Comparison of ENCODE assay signal across 12 cellular contexts in genomic region chr20:13898012-13898612, GRCh38.
DNase-seq lines count a peak whose midpoint lies in the region; ATAC-seq and TF ChIP-seq lines count a peak whose summit lies in the region.
"Had no signal": no experiment of that assay in that cellular context is flagged by ENCODE, and none has a peak within 500 bp of the region (broad histone marks: within the 10 kb centered on the region; RNA-seq: fewer than 3 reads in every experiment).

No MANE protein-coding gene starts in this region.

- H3K9me2 ChIP-seq in HCT116 (ENCODE audit: insufficient read depth) (no peaks in the 10 kb centered on the region), PC-9 (ENCODE audit: insufficient read depth) (no peaks in the 10 kb centered on the region)

- no peaks in the 10 kb centered on the region for H3F3A ChIP-seq in PC-9 (ENCODE audit: insufficient read depth, low read depth)

- H3K9me3 Mint-ChIP-seq in activated T-helper 17 cell treated with anti-CD3 and anti-CD28 coated beads, Interleukin-2, amount 50 U/mL, for 72 hours: peaks cover 8% of the 10 kb centered on the region

- RAD21 ChIA-PET in HCT116 (lab: Charles Lee; ENCODE audit: low non-redundant PET in 1 of 2, low total read pairs in 2 of 2, uncharacterized antibody in 2 of 2, unreplicated experiment in 2 of 2): no interaction called here

- intact Hi-C loops in HCT116 (cut with micrococcal nuclease) (loop anchor here (5.0 kb wide), 1 partner anchor 159 kb away; no protein-coding TSS in a partner anchor), PC-9 (cut with micrococcal nuclease; ENCODE audit: unreplicated experiment) (loop anchor here (10.0 kb wide), 1 partner anchor 157 kb away; no protein-coding TSS in a partner anchor), spleen (cut with DNase I; ENCODE audit: low total_unique reads) (no loop called here)

- no peak overlapping the region for H3K4me3 Mint-ChIP-seq in activated T-helper 17 cell treated with anti-CD3 and anti-CD28 coated beads, Interleukin-2, amount 50 U/mL, for 72 hours

- H3K36me3 ChIP-seq in HCT116 (ENCODE audit: control insufficient read depth in 1 of 2, insufficient read depth in 2 of 2, low read length in 2 of 2) (no peaks in the 10 kb centered on the region), PC-9 (ENCODE audit: low read depth) (no peaks in the 10 kb centered on the region), spleen (no peaks in the 10 kb centered on the region)

- TF ChIP-seq POLR2A in HCT116 (IDR thresholded peaks at IDR 0.05; ENCODE audit: borderline replicate concordance, extremely low read depth, insufficient read depth, insufficient read length): no peak
- no peak for TF ChIP-seq POLR2A in spleen (IDR thresholded peaks at IDR 0.05)

- H3K4me3 ChIP-seq in HCT116 (replicated peaks in 1 of 2; ENCODE audit: low read depth in 1 of 2, low read length in 2 of 2) (no peak overlapping the region), PC-9 (no peak overlapping the region), coronary artery (no peak overlapping the region), spleen (no peak overlapping the region)

- TF ChIP-seq CTCF in HCT116 (IDR thresholded peaks at IDR 0.05 in 2 of 3, conservative IDR thresholded peaks at IDR 0.05 in 1 of 3; ENCODE audit: borderline replicate concordance in 1 of 3, insufficient read depth in 1 of 3, low read depth in 2 of 3, low read length in 2 of 3) (peak; percentile 12 to 34 (median 27); a peak in 3 of 6 replicates), PC-9 (conservative IDR thresholded peaks at IDR 0.05) (peak; percentile 45), foreskin keratinocyte (conservative IDR thresholded peaks at IDR 0.05) (peak; percentile 45), coronary artery (IDR thresholded peaks at IDR 0.05) (no peak), spleen (IDR thresholded peaks at IDR 0.05 in 8 of 11, conservative IDR thresholded peaks at IDR 0.05 in 3 of 11) (no peak)

- no peaks in the 10 kb centered on the region for H3K27me3 Mint-ChIP-seq in activated T-helper 17 cell treated with anti-CD3 and anti-CD28 coated beads, Interleukin-2, amount 50 U/mL, for 72 hours

- H3K27ac ChIP-seq in HCT116 (ENCODE audit: low read depth, low read length) (no peak overlapping the region), PC-9 (no peak overlapping the region), foreskin keratinocyte (no peak overlapping the region), coronary artery (no peak overlapping the region), spleen (no peak overlapping the region)

- peak; percentile 48 for TF ChIP-seq RAD21 in HCT116 (IDR thresholded peaks at IDR 0.05; ENCODE audit: low read depth)

- H3K9ac ChIP-seq in HCT116 (ENCODE audit: low read length): no peak overlapping the region

- H2AFZ ChIP-seq in HCT116 (ENCODE audit: low read depth, low read length, poor library complexity, severe bottlenecking) (no peak overlapping the region), PC-9 (no peak overlapping the region)

- no TSS peak for BruUV-seq in HCT116 (replicated peaks; lab: Mats Ljungman, UMichigan)
- no TSS peak for BruUV-seq in PC-9 (replicated peaks; lab: Mats Ljungman, UMichigan)

- peak; percentile 59 for DNase-seq in D341Med (ENCODE audit: low spot score)
- peak; percentile 2 for DNase-seq in HCT116 (ENCODE audit: low read depth, low spot score)
- no peak for DNase-seq in PC-9
- no peak for DNase-seq in foreskin keratinocyte
- no peak for DNase-seq in coronary artery (ENCODE audit: low spot score)
- no peak for DNase-seq in stimulated activated naive CD4-positive, alpha-beta T cell treated with Interleukin-2 at 50 U/mL for 16 hours (lab: John Stamatoyannopoulos, UW)
- DNase-seq in spleen: no peak
- DNase-seq: activated T-cell treated with anti-CD3 and anti-CD28 coated beads, Interleukin-2, amount 50 U/mL, for 1 hour; midbrain; NCI-H510A treated with DMSO at 0.1 percent for 48 hours; retina had no signal

- ATAC-seq in HCT116 (peak; percentile 87), foreskin keratinocyte (peak; percentile 33)
- no peak for ATAC-seq in activated T-helper 17 cell treated with anti-CD3 and anti-CD28 coated beads, Interleukin-2, amount 50 U/mL, for 72 hours (replicated peaks)

- H3K4me1 Mint-ChIP-seq in activated T-helper 17 cell treated with anti-CD3 and anti-CD28 coated beads, Interleukin-2, amount 50 U/mL, for 72 hours: no peaks in the 10 kb centered on the region

- no peak overlapping the region for H3K27ac Mint-ChIP-seq in activated T-helper 17 cell treated with anti-CD3 and anti-CD28 coated beads, Interleukin-2, amount 50 U/mL, for 72 hours

- 86 to 95% (median 89%) methylated on average over 2 of the region's 2 CpGs for WGBS in spleen, 5 donors

- POLR2A ChIA-PET in HCT116 (lab: Charles Lee) (no interaction called here), PC-9 (lab: Charles Lee; ENCODE audit: unreplicated experiment) (no interaction called here)

- no peaks in the 10 kb centered on the region for H3K36me3 Mint-ChIP-seq in activated T-helper 17 cell treated with anti-CD3 and anti-CD28 coated beads, Interleukin-2, amount 50 U/mL, for 72 hours (ENCODE audit: low read depth)

- no peaks in the 10 kb centered on the region for H3K79me2 ChIP-seq in HCT116 (ENCODE audit: insufficient read depth, low read length)
- H3K79me2 ChIP-seq in PC-9 (ENCODE audit: low read depth): no peaks in the 10 kb centered on the region

- H3K4me1 ChIP-seq in HCT116 (ENCODE audit: control insufficient read depth in 1 of 2, insufficient read depth in 2 of 2, low read length in 2 of 2) (no peaks in the 10 kb centered on the region), PC-9 (replicated peaks; ENCODE audit: insufficient read depth) (no peaks in the 10 kb centered on the region), foreskin keratinocyte (no peaks in the 10 kb centered on the region), spleen (no peaks in the 10 kb centered on the region)

- H3K27me3 ChIP-seq in HCT116 (ENCODE audit: insufficient read depth, low read length): no peaks in the 10 kb centered on the region
- H3K27me3 ChIP-seq in PC-9 (ENCODE audit: insufficient read depth, low read depth): no peaks in the 10 kb centered on the region
- no peaks in the 10 kb centered on the region for H3K27me3 ChIP-seq in foreskin keratinocyte
- H3K27me3 ChIP-seq in spleen (replicated peaks in 1 of 7): no peaks in the 10 kb centered on the region

- H3K9me3 ChIP-seq in HCT116 (ENCODE audit: control insufficient read depth in 1 of 2, insufficient read depth in 1 of 2, low read depth in 1 of 2, low read length in 2 of 2) (no peaks in the 10 kb centered on the region), PC-9 (ENCODE audit: insufficient read depth, low read depth) (no peaks in the 10 kb centered on the region), spleen (peaks cover 0 to 4% (median 0%) of the 10 kb centered on the region in 8 donors)

- CTCF ChIA-PET in HCT116 (lab: Charles Lee) (no interaction called here), PC-9 (lab: Charles Lee) (no interaction called here)

- H4K20me1 ChIP-seq in HCT116 (ENCODE audit: insufficient read depth): no peaks in the 10 kb centered on the region
- H4K20me1 ChIP-seq in PC-9 (ENCODE audit: insufficient read depth): no peaks in the 10 kb centered on the region

- H3K4me2 ChIP-seq in HCT116 (ENCODE audit: low read length) (no peak overlapping the region), PC-9 (no peak overlapping the region)

TF ChIP-seq in HCT116, 20 proteins besides CTCF, POLR2A, EP300 and RAD21:
- TF ChIP-seq SP1 (IDR thresholded peaks at IDR 0.05; ENCODE audit: low read depth) (no peak), SRF (IDR thresholded peaks at IDR 0.05; ENCODE audit: low read depth) (no peak), ELF1 (IDR thresholded peaks at IDR 0.05; ENCODE audit: borderline replicate concordance, low read depth) (no peak), FOSL1 (IDR thresholded peaks at IDR 0.05; ENCODE audit: low read depth) (no peak), ZFX (IDR thresholded peaks at IDR 0.05) (no peak)

Comparison
In these comparisons a context has a peak if more than half of its experiments do, and no peak if none do; other contexts are left out.
1. DNase-seq: peak in D341Med (single experiment) and HCT116 (single experiment); none in PC-9 (0 of 2), foreskin keratinocyte (0 of 2), coronary artery (single experiment), stimulated activated naive CD4-positive, alpha-beta T cell treated with Interleukin-2 at 50 U/mL for 16 hours (single experiment) and spleen (single experiment).
2. CTCF ChIP-seq: peak in HCT116 (3 of 3), PC-9 (single experiment) and foreskin keratinocyte (single experiment); none in coronary artery (single experiment) and spleen (0 of 11).